Comparison of ENCODE assay signal across 18 cellular contexts in genomic region chr21:36541721-36542139, GRCh38.
"Had no signal": no experiment of that assay in that cellular context is flagged by ENCODE, and none has a peak within 500 bp of the region (broad histone marks: within the 10 kb centered on the region; RNA-seq: fewer than 3 reads in every experiment).

No MANE protein-coding gene starts in this region.

- H3K9me3 ChIP-seq: left ventricle myocardium inferior, transverse colon, uterus had no signal

- H3K4me1 ChIP-seq: transverse colon, uterus had no signal

- DNase-seq: activated CD4-positive, alpha-beta T cell treated with anti-CD3 and anti-CD28 coated beads for 36 hours; activated CD4-positive, alpha-beta T cell treated with anti-CD3 and anti-CD28 coated beads, Interleukin-2, amount 50 U/mL, for 48 hours; activated naive CD8-positive, alpha-beta T cell treated with anti-CD3 and anti-CD28 coated beads for 36 hours; amniotic stem cell; immature natural killer cell; kidney glomerular epithelial cell; left ventricle myocardium inferior; mammary epithelial cell; occipital lobe; posterior cingulate gyrus; stimulated activated CD4-positive, alpha-beta T cell treated with anti-CD3 and anti-CD28 coated beads, Interleukin-12 subunit alpha, Interleukin-12 subunit beta, amount 100 ng/mL, for 4 hours; stimulated activated CD4-positive, alpha-beta T cell treated with anti-CD3 and anti-CD28 coated beads, Interleukin-1b, Interleukin-23, amount 100 ng/mL, for 48 hours; stimulated activated naive CD8-positive, alpha-beta T cell treated with anti-CD3 and anti-CD28 coated beads, Interleukin-15, Interleukin-2, amounts not matched to agents 100 U/mL and 50 U/mL, for 24 hours; substantia nigra; transverse colon; uterus had no signal

- H3K4me3 ChIP-seq: cardiac muscle cell, left ventricle myocardium inferior, transverse colon, uterus had no signal

- H3K36me3 ChIP-seq: cardiac muscle cell, left ventricle myocardium inferior, transverse colon, uterus had no signal

- H3K27ac ChIP-seq: cardiac muscle cell, left ventricle myocardium inferior, transverse colon, uterus, VCaP had no signal

- ATAC-seq: activated CD4-positive, alpha-beta T cell treated with anti-CD3 and anti-CD28 coated beads for 36 hours; stimulated activated naive CD8-positive, alpha-beta T cell treated with anti-CD3 and anti-CD28 coated beads, Interleukin-15, Interleukin-2, amounts not matched to agents 100 U/mL and 50 U/mL, for 24 hours had no signal
